ENCODE assay signal across 13 cellular contexts in the genomic region with DNA sequence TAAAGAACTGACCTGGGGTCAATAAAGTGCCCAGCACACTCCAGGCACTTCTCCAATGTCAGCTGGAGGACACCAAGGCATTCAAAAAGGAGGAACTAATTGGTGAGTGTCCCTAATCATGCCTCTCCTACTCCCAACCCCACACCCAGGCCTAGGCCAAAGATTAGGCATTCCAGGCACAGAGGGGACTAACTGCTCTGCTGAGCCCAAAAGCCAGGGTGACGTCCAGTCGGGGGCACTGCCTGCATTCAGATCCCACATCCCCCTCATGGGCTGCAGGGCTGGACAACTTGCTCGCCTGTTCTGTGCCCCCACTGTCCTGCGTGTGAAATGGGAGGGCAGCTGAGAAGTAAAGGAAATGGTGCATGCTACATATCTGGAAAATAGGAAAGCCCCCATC.
DNase-seq lines count a peak whose midpoint lies in the region; ATAC-seq and TF ChIP-seq lines count a peak whose summit lies in the region.
"Had no signal": no experiment of that assay in that cellular context is flagged by ENCODE, and none has a peak within 500 bp of the region (broad histone marks: within the 10 kb centered on the region; RNA-seq: fewer than 3 reads in every experiment).

No MANE protein-coding gene starts in this region.

- TF ChIP-seq CTCF in VCaP (conservative IDR thresholded peaks at IDR 0.05): no peak

- H3K36me3 Mint-ChIP-seq in stimulated activated naive CD8-positive, alpha-beta T cell treated with anti-CD3 and anti-CD28 coated beads, Interleukin-15, Interleukin-2, amounts not matched to agents 100 ng/mL and 50 ng/mL, for 24 hours (ENCODE audit: low read depth): peaks cover 4% of the 10 kb centered on the region
- no peaks in the 10 kb centered on the region for H3K36me3 Mint-ChIP-seq in effector memory CD8-positive, alpha-beta T cell (ENCODE audit: insufficient read depth)

- H3K4me3 Mint-ChIP-seq in stimulated activated naive CD8-positive, alpha-beta T cell treated with anti-CD3 and anti-CD28 coated beads, Interleukin-15, Interleukin-2, amounts not matched to agents 100 ng/mL and 50 ng/mL, for 24 hours: peak overlapping the region; percentile 78
- H3K4me3 Mint-ChIP-seq in effector memory CD8-positive, alpha-beta T cell: peak overlapping the region; percentile 81 to 87

- no peak for ATAC-seq in stimulated activated naive CD8-positive, alpha-beta T cell treated with anti-CD3 and anti-CD28 coated beads, Interleukin-15, Interleukin-2, amounts not matched to agents 100 U/mL and 50 U/mL, for 24 hours
- peak; percentile 17 for ATAC-seq in effector memory CD8-positive, alpha-beta T cell (replicated peaks)
- no peak for ATAC-seq in HG03342 (IDR thresholded peaks at IDR 0.05; ENCODE audit: unreplicated experiment)
- ATAC-seq: lower lobe of right lung, pancreas had no signal

- no peak for DNase-seq in stimulated activated naive CD8-positive, alpha-beta T cell treated with anti-CD3 and anti-CD28 coated beads, Interleukin-15, Interleukin-2, amounts not matched to agents 100 U/mL and 50 U/mL, for 24 hours
- DNase-seq in effector memory CD8-positive, alpha-beta T cell: no peak
- DNase-seq in NCI-H226: no peak
- DNase-seq in NCI-H446 treated with DMSO at 0.1 percent for 48 hours (lab: John Stamatoyannopoulos, UW): no peak
- DNase-seq: lower lobe of right lung, NCI-H1092, NCI-H2081 treated with DMSO at 0.1 percent for 48 hours, NCI-H526 treated with DMSO at 0.1 percent for 48 hours, pancreas, SIG-M5 had no signal

- H3K27ac ChIP-seq in VCaP: peak overlapping the region; percentile 80
- H3K27ac ChIP-seq: lower lobe of right lung, pancreas had no signal

- peaks cover 17% of the 10 kb centered on the region for H3K9me3 Mint-ChIP-seq in stimulated activated naive CD8-positive, alpha-beta T cell treated with anti-CD3 and anti-CD28 coated beads, Interleukin-15, Interleukin-2, amounts not matched to agents 100 ng/mL and 50 ng/mL, for 24 hours
- peaks cover 0 to 7% of the 10 kb centered on the region in 2 donors for H3K9me3 Mint-ChIP-seq in effector memory CD8-positive, alpha-beta T cell

- H3K27ac Mint-ChIP-seq in stimulated activated naive CD8-positive, alpha-beta T cell treated with anti-CD3 and anti-CD28 coated beads, Interleukin-15, Interleukin-2, amounts not matched to agents 100 ng/mL and 50 ng/mL, for 24 hours: peak overlapping the region; percentile 77
- peak overlapping the region; percentile 93 to 98 for H3K27ac Mint-ChIP-seq in effector memory CD8-positive, alpha-beta T cell

- no peaks in the 10 kb centered on the region for H3K27me3 Mint-ChIP-seq in stimulated activated naive CD8-positive, alpha-beta T cell treated with anti-CD3 and anti-CD28 coated beads, Interleukin-15, Interleukin-2, amounts not matched to agents 100 ng/mL and 50 ng/mL, for 24 hours
- H3K27me3 Mint-ChIP-seq in effector memory CD8-positive, alpha-beta T cell: no peaks in the 10 kb centered on the region

- H3K4me1 Mint-ChIP-seq in stimulated activated naive CD8-positive, alpha-beta T cell treated with anti-CD3 and anti-CD28 coated beads, Interleukin-15, Interleukin-2, amounts not matched to agents 100 ng/mL and 50 ng/mL, for 24 hours (ENCODE audit: low read depth): peaks cover 18% of the 10 kb centered on the region
- H3K4me1 Mint-ChIP-seq in effector memory CD8-positive, alpha-beta T cell (ENCODE audit: low read depth in 2 of 2): peaks cover 14 to 34% of the 10 kb centered on the region in 2 donors
